In genomic region chr5:149885512-149885911, GRCh38 we compare ENCODE assay signal across 35 cellular contexts. TPM values are rescaled to one million over a fixed set of nuclear protein-coding genes. Genes with fewer than 3 reads are reported as not detected.
"Had no signal": no experiment of that assay in that cellular context is flagged by ENCODE, and none has a peak within 500 bp of the region (broad histone marks: within the 10 kb centered on the region; RNA-seq: fewer than 3 reads in every experiment).

No MANE protein-coding gene starts in this region.

- FAIRE-seq: endothelial cell of umbilical vein had no signal

- H3K27me3 ChIP-seq: heart right ventricle, right atrium auricular region, stomach, thyroid gland had no signal

- H3K9me3 Mint-ChIP-seq: central memory CD8-positive, alpha-beta T cell; immature natural killer cell; naive thymus-derived CD8-positive, alpha-beta T cell; stimulated activated effector memory CD8-positive, alpha-beta T cell treated with anti-CD3 and anti-CD28 coated beads, Interleukin-12 subunit alpha, Interleukin-12 subunit beta, amount 100 ng/mL, for 72 hours; type B pancreatic cell had no signal

- H3K4me3 Mint-ChIP-seq: central memory CD8-positive, alpha-beta T cell; immature natural killer cell; memory B cell; mesothelial cell of epicardium; naive thymus-derived CD8-positive, alpha-beta T cell; stimulated activated effector memory CD8-positive, alpha-beta T cell treated with anti-CD3 and anti-CD28 coated beads, Interleukin-12 subunit alpha, Interleukin-12 subunit beta, amount 100 ng/mL, for 72 hours; type B pancreatic cell had no signal

- H3K27ac ChIP-seq: coronary artery, esophagus muscularis mucosa, heart right ventricle, lower lobe of right lung, parathyroid adenoma, right atrium auricular region, stomach, thyroid gland had no signal

- H3K27ac Mint-ChIP-seq: immature natural killer cell; memory B cell; mesothelial cell of epicardium; naive thymus-derived CD8-positive, alpha-beta T cell; progenitor cell of endocrine pancreas; stimulated activated effector memory CD8-positive, alpha-beta T cell treated with anti-CD3 and anti-CD28 coated beads, Interleukin-12 subunit alpha, Interleukin-12 subunit beta, amount 100 ng/mL, for 72 hours; type B pancreatic cell had no signal

- H3K36me3 Mint-ChIP-seq: immature natural killer cell; mesothelial cell of epicardium; naive thymus-derived CD8-positive, alpha-beta T cell; stimulated activated effector memory CD8-positive, alpha-beta T cell treated with anti-CD3 and anti-CD28 coated beads, Interleukin-12 subunit alpha, Interleukin-12 subunit beta, amount 100 ng/mL, for 72 hours; type B pancreatic cell had no signal

- H3K9me3 ChIP-seq: esophagus muscularis mucosa, heart right ventricle, lower lobe of right lung, right atrium auricular region, stomach, thyroid gland had no signal

- H3K9ac ChIP-seq: parathyroid adenoma had no signal

- H3K27me3 Mint-ChIP-seq: progenitor cell of endocrine pancreas, type B pancreatic cell had no signal

- H3K4me1 Mint-ChIP-seq: central memory CD8-positive, alpha-beta T cell; immature natural killer cell; memory B cell; naive thymus-derived CD8-positive, alpha-beta T cell; stimulated activated effector memory CD8-positive, alpha-beta T cell treated with anti-CD3 and anti-CD28 coated beads, Interleukin-12 subunit alpha, Interleukin-12 subunit beta, amount 100 ng/mL, for 72 hours had no signal

- H3K4me3 ChIP-seq: coronary artery, esophagus muscularis mucosa, heart right ventricle, lower lobe of right lung, right atrium auricular region, stomach, thyroid gland had no signal

- H2AFZ ChIP-seq: parathyroid adenoma had no signal

- H3K4me1 ChIP-seq: esophagus muscularis mucosa, lower lobe of right lung, thyroid gland had no signal

- DNase-seq: dermis blood vessel endothelial cell; effector memory CD4-positive, alpha-beta T cell; foreskin melanocyte; glutamatergic neuron; heart right ventricle; hypothalamus; immature natural killer cell; islet precursor cell; kidney glomerular epithelial cell; left ventricle myocardium superior; lower lobe of right lung; naive thymus-derived CD8-positive, alpha-beta T cell; occipital lobe; stimulated activated CD4-positive, alpha-beta T cell treated with anti-CD3 and anti-CD28 coated beads, Interleukin-2, amount 100 ng/mL, for 24 hours; stimulated activated CD4-positive, alpha-beta T cell treated with anti-CD3 and anti-CD28 coated beads, Interleukin-4, amount 100 ng/mL, for 24 hours; stimulated activated naive CD4-positive, alpha-beta T cell treated with Interleukin-2 at 50 U/mL for 16 hours; stomach; thyroid gland had no signal

- H3K79me2 ChIP-seq: parathyroid adenoma had no signal

- H3K36me3 ChIP-seq: esophagus muscularis mucosa, heart right ventricle, lower lobe of right lung, right atrium auricular region, stomach, thyroid gland had no signal

- ATAC-seq: heart right ventricle; left ventricle myocardium superior; naive thymus-derived CD8-positive, alpha-beta T cell; sciatic nerve; stimulated activated effector memory CD8-positive, alpha-beta T cell treated with anti-CD3 and anti-CD28 coated beads, Interleukin-12 subunit alpha, Interleukin-12 subunit beta, amount 100 ng/mL, for 72 hours had no signal

RNA-seq across cellular contexts. Expression of gene PDE6A, which starts 59.1 kb away (rescaled TPM):
- total RNA-seq: dermis blood vessel endothelial cell; endothelial cell of umbilical vein; epithelial cell of proximal tubule; esophagus muscularis mucosa; lower lobe of right lung; mucosa of gallbladder; naive thymus-derived CD8-positive, alpha-beta T cell; occipital lobe; sciatic nerve; subcutaneous adipose tissue; temporal lobe; thyroid gland had no signal
- polyA plus RNA-seq: endothelial cell of umbilical vein; immature natural killer cell; naive thymus-derived CD8-positive, alpha-beta T cell; neural cell had no signal
